In genomic region chr1:155325596-155325893, GRCh38 we compare ENCODE assay signal across 1 cellular context.
TF ChIP-seq lines count a peak whose summit lies in the region.

No MANE protein-coding gene starts in this region.

TF ChIP-seq in H1, 55 proteins besides CTCF, POLR2A, EP300 and RAD21:
- TF ChIP-seq KDM4A (IDR thresholded peaks at IDR 0.05; ENCODE audit: low read depth, low read length, severe bottlenecking) (no peak), NRF1 (IDR thresholded peaks at IDR 0.05; ENCODE audit: low read depth, low read length) (no peak), GTF2F1 (IDR thresholded peaks at IDR 0.05; ENCODE audit: borderline replicate concordance, low read depth, low read length) (no peak), ZNF274 (IDR thresholded peaks at IDR 0.05; ENCODE audit: borderline replicate concordance, extremely low read depth, low read length) (no peak), EZH2 (IDR thresholded peaks at IDR 0.05; ENCODE audit: low read depth, low read length, severe bottlenecking) (no peak), RNF2 (IDR thresholded peaks at IDR 0.05; ENCODE audit: borderline replicate concordance, low read depth, low read length, missing control alignments, poor library complexity, severe bottlenecking) (no peak), JUN (IDR thresholded peaks at IDR 0.05; ENCODE audit: low read depth, low read length) (no peak), CREB1 (IDR thresholded peaks at IDR 0.05) (no peak), TCF12 (IDR thresholded peaks at IDR 0.05; ENCODE audit: low read depth, low read length) (no peak), CHD7 (IDR thresholded peaks at IDR 0.05; ENCODE audit: insufficient replicate concordance, low read length) (no peak), EGR1 (IDR thresholded peaks at IDR 0.05; ENCODE audit: borderline replicate concordance, low read depth, low read length) (no peak), SRF (IDR thresholded peaks at IDR 0.05; ENCODE audit: low read depth, low read length) (no peak), USF2 (IDR thresholded peaks at IDR 0.05; ENCODE audit: low read length) (no peak), FOSL1 (IDR thresholded peaks at IDR 0.05; ENCODE audit: insufficient read depth, low read depth, low read length) (no peak), KDM5A (IDR thresholded peaks at IDR 0.05; ENCODE audit: low read length) (no peak), ATF2 (IDR thresholded peaks at IDR 0.05; ENCODE audit: low read length) (no peak), SP1 (IDR thresholded peaks at IDR 0.05; ENCODE audit: low read depth, low read length) (no peak)
TF ChIP-seq in H1: peak in this region for 0.
